In the genomic region with DNA sequence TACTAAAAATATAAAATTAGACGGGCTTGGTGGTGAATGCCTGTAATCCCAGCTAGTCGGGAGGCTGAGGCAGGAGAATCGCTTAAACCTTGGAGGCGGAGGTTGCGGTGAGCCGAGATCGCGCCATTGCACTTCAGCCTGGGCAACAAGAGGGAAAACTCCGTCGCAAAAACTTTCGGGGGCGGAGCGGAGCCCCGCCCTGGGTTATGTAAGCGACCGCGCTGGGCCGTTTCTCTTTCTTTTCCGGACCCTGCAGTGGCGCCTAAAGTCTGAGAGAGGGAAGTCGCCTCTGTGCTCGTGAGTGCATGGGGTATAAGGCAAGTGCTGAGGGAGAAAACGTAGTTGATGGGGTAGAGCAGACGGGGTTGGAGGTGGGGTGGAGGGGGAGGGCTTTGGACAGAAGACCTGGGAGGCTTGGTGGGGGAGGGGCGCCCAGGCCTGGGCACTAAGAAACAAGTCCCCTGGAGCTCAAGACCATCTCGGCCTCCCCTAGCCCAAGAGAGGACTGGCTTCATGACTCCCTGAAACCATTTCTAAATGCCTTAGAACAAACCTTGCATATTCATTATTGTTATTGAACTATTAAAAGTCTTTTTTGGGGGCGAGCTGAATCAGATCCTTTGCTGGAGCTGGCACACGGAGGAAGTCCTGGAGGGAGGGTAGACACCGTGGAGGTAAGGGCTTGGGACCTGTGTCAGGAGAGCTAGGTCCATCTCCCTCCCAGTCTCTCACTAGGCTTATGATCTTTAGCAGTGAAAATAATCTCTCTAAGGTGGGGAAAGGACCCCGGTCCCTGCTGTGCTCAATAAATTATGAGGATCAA, we compare ENCODE assay signal across 8 cellular contexts. TPM values are rescaled to one million over a fixed set of nuclear protein-coding genes. Genes with fewer than 3 reads are reported as not detected.
DNase-seq lines count a peak whose midpoint lies in the region; ATAC-seq and TF ChIP-seq lines count a peak whose summit lies in the region.

No MANE protein-coding gene starts in this region.

- no peaks in the 10 kb centered on the region for H3K27me3 ChIP-seq in CD8-positive, alpha-beta memory T cell (ENCODE audit: insufficient read depth, low read length, poor library complexity, severe bottlenecking)
- H3K27me3 ChIP-seq in vagina, result no peaks in the 10 kb centered on the region

- peak; percentile 41 for ATAC-seq in HG02588 (IDR thresholded peaks at IDR 0.05; ENCODE audit: unreplicated experiment)
- peak; percentile 50 to 53 for ATAC-seq in activated naive CD4-positive, alpha-beta T cell treated with anti-CD3 and anti-CD28 coated beads, Interleukin-2, amount 50 U/mL, for 72 hours
- no peak for ATAC-seq in GM21360 (IDR thresholded peaks at IDR 0.05; ENCODE audit: unreplicated experiment)

- H3K36me3 Mint-ChIP-seq in CD8-positive, alpha-beta memory T cell, result peaks cover 0 to 14% (median 0%) of the 10 kb centered on the region in 3 donors
- peaks cover 2 to 6% of the 10 kb centered on the region in 2 donors for H3K36me3 Mint-ChIP-seq in activated naive CD4-positive, alpha-beta T cell treated with anti-CD3 and anti-CD28 coated beads, Interleukin-2, amount 50 U/mL, for 72 hours
- peaks cover 3% of the 10 kb centered on the region for H3K36me3 Mint-ChIP-seq in progenitor cell of endocrine pancreas (ENCODE audit: insufficient read depth)

- no peaks in the 10 kb centered on the region for H3K9me3 Mint-ChIP-seq in CD8-positive, alpha-beta memory T cell
- H3K9me3 Mint-ChIP-seq in activated naive CD4-positive, alpha-beta T cell treated with anti-CD3 and anti-CD28 coated beads, Interleukin-2, amount 50 U/mL, for 72 hours, result no peaks in the 10 kb centered on the region
- peaks cover 3% of the 10 kb centered on the region for H3K9me3 Mint-ChIP-seq in progenitor cell of endocrine pancreas (ENCODE audit: low read depth)

- peak overlapping the region; percentile 94 for H3K4me3 ChIP-seq in CD8-positive, alpha-beta memory T cell (ENCODE audit: low read length)
- peak overlapping the region; percentile 83 to 94 for H3K4me3 ChIP-seq in vagina

- no peaks in the 10 kb centered on the region for H3K36me3 ChIP-seq in CD8-positive, alpha-beta memory T cell (ENCODE audit: insufficient read depth, low read length)
- no peaks in the 10 kb centered on the region for H3K36me3 ChIP-seq in vagina

- no peak for TF ChIP-seq CTCF in progenitor cell of endocrine pancreas (IDR thresholded peaks at IDR 0.05; ENCODE audit: unreplicated experiment)
- TF ChIP-seq CTCF in vagina (IDR thresholded peaks at IDR 0.05), result no peak

- H3K4me3 Mint-ChIP-seq in CD8-positive, alpha-beta memory T cell, result peak overlapping the region; percentile 88 to 98 (median 92)
- peak overlapping the region; percentile 82 for H3K4me3 Mint-ChIP-seq in progenitor cell of endocrine pancreas (ENCODE audit: low read depth)

- no peaks in the 10 kb centered on the region for H3K9me3 ChIP-seq in CD8-positive, alpha-beta memory T cell (ENCODE audit: low read length)
- no peaks in the 10 kb centered on the region for H3K9me3 ChIP-seq in vagina

- TF ChIP-seq POLR2A in vagina (IDR thresholded peaks at IDR 0.05), result peak in 1 of 2 donors; percentile 51

- intact Hi-C loops in cardiac septum (cut with DNase I) (no loop called here), vagina (cut with DNase I) (loop anchor here (5.0 kb wide), 1 partner anchor 42 kb away; no protein-coding TSS in a partner anchor)

- peaks cover 60 to 82% (median 67%) of the 10 kb centered on the region in 3 donors for H3K4me1 Mint-ChIP-seq in CD8-positive, alpha-beta memory T cell
- peaks cover 20% of the 10 kb centered on the region for H3K4me1 Mint-ChIP-seq in progenitor cell of endocrine pancreas (ENCODE audit: low read depth)

- CTCF ChIA-PET in CD8-positive, alpha-beta memory T cell (lab: Charles Lee), result interaction anchor here (0.7 to 4.0 kb wide), 7 partner anchors 39 to 302 kb away, joined by 3 to 21 read pairs (median 4); partner anchors contain the start of gene ABHD16A

- POLR2A ChIA-PET in CD8-positive, alpha-beta memory T cell (lab: Charles Lee), result interaction anchor here (0.6 to 1.8 kb wide), 6 partner anchors 38 to 432 kb away, joined by 3 to 12 read pairs (median 6); partner anchors contain the start of gene VARS1

- H3K27ac Mint-ChIP-seq in CD8-positive, alpha-beta memory T cell, result peak overlapping the region; percentile 82 to 98 (median 94)
- H3K27ac Mint-ChIP-seq in activated naive CD4-positive, alpha-beta T cell treated with anti-CD3 and anti-CD28 coated beads, Interleukin-2, amount 50 U/mL, for 72 hours, result peak overlapping the region; percentile 51 to 90
- H3K27ac Mint-ChIP-seq in progenitor cell of endocrine pancreas, result peak overlapping the region; percentile 92

- in situ Hi-C loops in SK-MEL-5 (cut with HindIII; ENCODE audit: low pct_unique_long_range_greater_than_20kb, low sequenced_read_pairs), result no loop called here

- H3K27me3 Mint-ChIP-seq in CD8-positive, alpha-beta memory T cell, result no peaks in the 10 kb centered on the region
- H3K27me3 Mint-ChIP-seq in progenitor cell of endocrine pancreas, result peaks cover 43% of the 10 kb centered on the region

- peak overlapping the region; percentile 87 for H3K27ac ChIP-seq in CD8-positive, alpha-beta memory T cell (ENCODE audit: low read depth, low read length)
- peak overlapping the region; percentile 99 for H3K27ac ChIP-seq in vagina

- peaks cover 45% of the 10 kb centered on the region for H3K4me1 ChIP-seq in CD8-positive, alpha-beta memory T cell (ENCODE audit: insufficient read depth, low read length)
- H3K4me1 ChIP-seq in vagina, result peaks cover 64% of the 10 kb centered on the region

- DNase-seq in CD8-positive, alpha-beta memory T cell, result peak; percentile 60 to 86 (median 71)
- DNase-seq in SK-MEL-5 (ENCODE audit: low read depth, low spot score), result peak; percentile 48
- peak; percentile 48 to 73 for DNase-seq in activated naive CD4-positive, alpha-beta T cell treated with anti-CD3 and anti-CD28 coated beads, Interleukin-2, amount 50 U/mL, for 72 hours (ENCODE audit: low spot score in 2 of 2)
- peak; percentile 95 for DNase-seq in cardiac septum (ENCODE audit: low spot score)
- DNase-seq in progenitor cell of endocrine pancreas (ENCODE audit: low spot score, unreplicated experiment), result no peak
- DNase-seq in vagina (ENCODE audit: extremely low spot score in 2 of 2), result no peak

RNA-seq across cellular contexts. Expression of gene MICA, which starts 2.7 kb away (rescaled TPM):
- total RNA-seq in CD8-positive, alpha-beta memory T cell, result 10 to 100 TPM; 12.4 to 12.8 TPM
- polyA plus RNA-seq in CD8-positive, alpha-beta memory T cell, result 8.2 TPM
- 71.5 and 77.4 TPM in 2 replicates for total RNA-seq in SK-MEL-5 (2014; rRNA removed; shearing (Covaris generic))
- 71.3 and 75.1 TPM in 2 replicates for polyA plus RNA-seq in SK-MEL-5 (2015; cell fraction: cytosol; rRNA removed)
- 14.5 and 24.1 TPM in 2 replicates for polyA plus RNA-seq in SK-MEL-5 (2015; cell fraction: nucleus; rRNA removed)
- total RNA-seq in activated naive CD4-positive, alpha-beta T cell treated with anti-CD3 and anti-CD28 coated beads, Interleukin-2, amount 50 U/mL, for 72 hours, result 10 to 100 TPM; 11.0 to 24.2 TPM
- total RNA-seq in cardiac septum, result 12.7 TPM
- 8.9 and 10.1 TPM in 2 replicates for total RNA-seq in progenitor cell of endocrine pancreas
- total RNA-seq in vagina, result 19.9 TPM

RNA-seq across cellular contexts. Expression of gene HLA-B, which starts 43.7 kb away (rescaled TPM):
- total RNA-seq in CD8-positive, alpha-beta memory T cell, result 1,000 to 10,000 TPM; 3,705 to 3,812 TPM
- 8,337 TPM for polyA plus RNA-seq in CD8-positive, alpha-beta memory T cell
- total RNA-seq in SK-MEL-5 (2014; rRNA removed; shearing (Covaris generic)), result 179 and 192 TPM in 2 replicates
- 367 and 388 TPM in 2 replicates for polyA plus RNA-seq in SK-MEL-5 (2015; cell fraction: cytosol; rRNA removed)
- polyA plus RNA-seq in SK-MEL-5 (2015; cell fraction: nucleus; rRNA removed), result 235 and 246 TPM in 2 replicates
- total RNA-seq in activated naive CD4-positive, alpha-beta T cell treated with anti-CD3 and anti-CD28 coated beads, Interleukin-2, amount 50 U/mL, for 72 hours, result 1,000 to 10,000 TPM; 2,668 to 4,981 TPM
- total RNA-seq in cardiac septum (409 TPM), progenitor cell of endocrine pancreas (28.2 and 43.4 TPM in 2 replicates), vagina (921 TPM)

Comparison
In these comparisons a context has a peak if more than half of its experiments do, and no peak if none do; other contexts are left out.
1. DNase-seq: peak in CD8-positive, alpha-beta memory T cell (5 of 5), SK-MEL-5 (single experiment), activated naive CD4-positive, alpha-beta T cell treated with anti-CD3 and anti-CD28 coated beads, Interleukin-2, amount 50 U/mL, for 72 hours (2 of 2) and cardiac septum (single experiment); none in progenitor cell of endocrine pancreas (single experiment) and vagina (0 of 2).
2. Peak in every context shown above with its lines, with median percentiles within 50 percentile points of each other: H3K27ac Mint-ChIP-seq.